Comparison of ENCODE assay signal across 8 cellular contexts in the genomic region with DNA sequence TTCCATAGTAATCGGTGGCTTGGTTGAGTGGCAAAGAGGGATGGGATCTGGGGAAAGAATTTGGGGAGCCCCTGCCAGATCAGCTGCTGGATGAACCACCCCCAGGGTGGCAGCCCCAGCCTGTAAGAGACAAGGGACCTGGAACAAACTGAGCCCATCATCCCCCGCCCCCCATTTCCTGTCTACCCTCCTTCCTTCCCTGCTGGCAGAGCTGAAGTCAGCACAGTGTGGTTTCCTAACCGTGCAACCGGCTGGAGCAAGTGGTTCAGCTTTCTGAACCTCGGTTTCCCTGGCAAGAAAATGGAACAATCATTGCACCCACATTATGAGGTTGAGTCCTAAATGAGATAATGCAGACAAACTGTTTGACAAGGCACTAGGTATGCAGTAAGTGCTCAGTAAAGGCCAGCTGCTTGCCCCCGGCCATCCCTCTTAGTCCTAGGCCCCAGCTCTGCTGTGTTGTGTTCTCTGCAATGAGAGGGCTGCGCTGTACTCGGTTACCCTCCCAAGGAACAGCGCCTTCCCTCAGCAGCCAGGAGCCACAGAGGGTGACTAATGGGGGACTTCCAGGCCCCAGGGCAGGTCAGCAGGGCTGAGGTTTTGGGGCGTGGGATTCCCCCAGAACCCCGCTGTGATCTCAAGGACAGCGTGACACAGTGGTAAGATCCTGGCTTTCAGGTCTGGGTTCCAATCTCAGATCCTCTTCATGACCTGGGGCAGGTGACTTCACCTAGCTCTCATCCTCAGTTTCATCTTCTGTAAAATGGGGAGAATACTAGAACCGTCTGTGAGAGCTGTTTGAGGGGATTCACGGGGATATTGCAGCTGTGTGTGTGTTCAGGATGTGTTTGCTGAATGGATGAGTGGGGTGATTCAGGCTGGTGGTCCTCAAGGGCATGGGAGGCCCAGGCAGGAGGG. TPM values are rescaled to one million over a fixed set of nuclear protein-coding genes. Genes with fewer than 3 reads are reported as not detected.
A peak's percentile ranks its signal among the peaks of the same experiment; 100 is the strongest.
DNase-seq lines count a peak whose midpoint lies in the region; ATAC-seq and TF ChIP-seq lines count a peak whose summit lies in the region.

No MANE protein-coding gene starts in this region.

- peak overlapping the region; percentile 93 for H3K27ac Mint-ChIP-seq in activated CD4-positive, alpha-beta memory T cell treated with anti-CD3 and anti-CD28 coated beads for 36 hours
- no peak overlapping the region for H3K27ac Mint-ChIP-seq in progenitor cell of endocrine pancreas

- peaks cover 0 to 3% of the 10 kb centered on the region in 2 donors for H3K9me3 ChIP-seq in ascending aorta

- H3K27me3 ChIP-seq in ascending aorta, result no peaks in the 10 kb centered on the region

- ATAC-seq in GM19455 (IDR thresholded peaks at IDR 0.05; ENCODE audit: unreplicated experiment) (peak; percentile 72), HG03565 (IDR thresholded peaks at IDR 0.05; ENCODE audit: unreplicated experiment) (peak; percentile 73)

- H3K27me3 Mint-ChIP-seq in activated CD4-positive, alpha-beta memory T cell treated with anti-CD3 and anti-CD28 coated beads for 36 hours, result no peaks in the 10 kb centered on the region
- H3K27me3 Mint-ChIP-seq in progenitor cell of endocrine pancreas, result peaks cover 15% of the 10 kb centered on the region

- no peaks in the 10 kb centered on the region for H3K36me3 ChIP-seq in ascending aorta

- peak; percentile 62 for DNase-seq in Ammon's horn (ENCODE audit: low spot score)
- peak; percentile 93 for DNase-seq in activated CD4-positive, alpha-beta memory T cell treated with anti-CD3 and anti-CD28 coated beads for 36 hours
- peak; percentile 43 for DNase-seq in globus pallidus (ENCODE audit: low spot score)
- peak; percentile 48 to 81 for DNase-seq in stimulated activated CD8-positive, alpha-beta memory T cell treated with anti-CD3 and anti-CD28 coated beads, Interleukin-4, amount 100 ng/mL, for 4 hours (ENCODE audit: low read depth in 2 of 2, low spot score in 1 of 2)
- no peak for DNase-seq in ascending aorta (ENCODE audit: low spot score in 2 of 2)
- no peak for DNase-seq in progenitor cell of endocrine pancreas (ENCODE audit: low spot score, unreplicated experiment)

- TF ChIP-seq CTCF in ascending aorta (IDR thresholded peaks at IDR 0.05) (no peak), progenitor cell of endocrine pancreas (IDR thresholded peaks at IDR 0.05; ENCODE audit: unreplicated experiment) (no peak)

- peak overlapping the region in 1 of 2 donors; percentile 5 for H3K27ac ChIP-seq in ascending aorta

- peak overlapping the region; percentile 23 for H3K4me3 Mint-ChIP-seq in activated CD4-positive, alpha-beta memory T cell treated with anti-CD3 and anti-CD28 coated beads for 36 hours
- H3K4me3 Mint-ChIP-seq in progenitor cell of endocrine pancreas (ENCODE audit: low read depth), result no peak overlapping the region

- CTCF ChIA-PET in activated CD4-positive, alpha-beta memory T cell treated with anti-CD3 and anti-CD28 coated beads for 36 hours (lab: Charles Lee), result interaction anchor here (0.6 to 13.9 kb wide), 39 partner anchors 9 to 903 kb away, joined by 3 to 472 read pairs (median 5); partner anchors contain the start of genes ALKBH2, ISCU, SART3 and SELPLG

- H3K4me3 ChIP-seq in ascending aorta, result no peak overlapping the region

- peaks cover 25% of the 10 kb centered on the region for H3K36me3 Mint-ChIP-seq in activated CD4-positive, alpha-beta memory T cell treated with anti-CD3 and anti-CD28 coated beads for 36 hours
- no peaks in the 10 kb centered on the region for H3K36me3 Mint-ChIP-seq in progenitor cell of endocrine pancreas (ENCODE audit: insufficient read depth)

- H3K4me1 Mint-ChIP-seq in activated CD4-positive, alpha-beta memory T cell treated with anti-CD3 and anti-CD28 coated beads for 36 hours (ENCODE audit: low read depth), result peaks cover 46% of the 10 kb centered on the region
- H3K4me1 Mint-ChIP-seq in progenitor cell of endocrine pancreas (ENCODE audit: low read depth), result peaks cover 1% of the 10 kb centered on the region

- H3K4me1 ChIP-seq in ascending aorta, result no peaks in the 10 kb centered on the region

- intact Hi-C loops in activated CD4-positive, alpha-beta memory T cell treated with anti-CD3 and anti-CD28 coated beads for 36 hours (cut with micrococcal nuclease), result loop anchor here (1.0 to 2.0 kb wide), 6 partner anchors 11 to 186 kb away; partner anchors contain the start of gene SELPLG
- intact Hi-C loops in ascending aorta (cut with DNase I), result loop anchor here (5.0 kb wide), 2 partner anchors 185 to 335 kb away; no protein-coding TSS in a partner anchor

- POLR2A ChIA-PET in activated CD4-positive, alpha-beta memory T cell treated with anti-CD3 and anti-CD28 coated beads for 36 hours (lab: Charles Lee), result interaction anchor here (0.6 to 4.2 kb wide), 13 partner anchors 11 to 240 kb away, joined by 3 to 48 read pairs (median 6); partner anchors contain the start of genes ISCU, SART3, SELPLG and SSH1

- peaks cover 14% of the 10 kb centered on the region for H3K9me3 Mint-ChIP-seq in activated CD4-positive, alpha-beta memory T cell treated with anti-CD3 and anti-CD28 coated beads for 36 hours
- peaks cover 5% of the 10 kb centered on the region for H3K9me3 Mint-ChIP-seq in progenitor cell of endocrine pancreas (ENCODE audit: low read depth)

RNA-seq across cellular contexts. Expression of gene SELPLG, which starts 16.5 kb away (rescaled TPM):
- total RNA-seq in activated CD4-positive, alpha-beta memory T cell treated with anti-CD3 and anti-CD28 coated beads for 36 hours, result 10 to 100 TPM; 56.8 to 60.1 TPM
- total RNA-seq in ascending aorta (2.6 TPM), progenitor cell of endocrine pancreas (not detected in 2 replicates)

RNA-seq across cellular contexts. Expression of gene TMEM119, which starts 19.3 kb away (rescaled TPM):
- total RNA-seq in activated CD4-positive, alpha-beta memory T cell treated with anti-CD3 and anti-CD28 coated beads for 36 hours, result under 1 TPM; 0.10 to 0.24 TPM
- total RNA-seq in ascending aorta (251 TPM), progenitor cell of endocrine pancreas (0.24 TPM in 1 of 2 replicates, not detected in the other)

RNA-seq across cellular contexts. Expression of gene ISCU, which starts 54.8 kb away (rescaled TPM):
- total RNA-seq in activated CD4-positive, alpha-beta memory T cell treated with anti-CD3 and anti-CD28 coated beads for 36 hours, result 10 to 100 TPM; 88.6 to 94.3 TPM
- total RNA-seq in ascending aorta (136 TPM), progenitor cell of endocrine pancreas (57.4 and 69.7 TPM in 2 replicates)

RNA-seq across cellular contexts. Expression of gene SART3, which starts 56.2 kb away (rescaled TPM):
- total RNA-seq in activated CD4-positive, alpha-beta memory T cell treated with anti-CD3 and anti-CD28 coated beads for 36 hours, result 10 to 100 TPM; 84.3 to 91.5 TPM
- total RNA-seq in ascending aorta, result 22.9 TPM
- total RNA-seq in progenitor cell of endocrine pancreas, result 74.5 and 87.6 TPM in 2 replicates

Comparison
In these comparisons a context has a peak if more than half of its experiments do, and no peak if none do; other contexts are left out.
1. DNase-seq: peak in Ammon's horn (single experiment), activated CD4-positive, alpha-beta memory T cell treated with anti-CD3 and anti-CD28 coated beads for 36 hours (single experiment), globus pallidus (single experiment) and stimulated activated CD8-positive, alpha-beta memory T cell treated with anti-CD3 and anti-CD28 coated beads, Interleukin-4, amount 100 ng/mL, for 4 hours (2 of 2); none in ascending aorta (0 of 2) and progenitor cell of endocrine pancreas (single experiment).
2. RNA of gene SELPLG, which starts 16.5 kb away (total RNA-seq): 56.8 to 60.1 TPM in activated CD4-positive, alpha-beta memory T cell treated with anti-CD3 and anti-CD28 coated beads for 36 hours; 2.6 TPM in ascending aorta (single experiment) and not detected in progenitor cell of endocrine pancreas; every median in the first group is over 10 times any median in the second.
3. RNA of gene TMEM119, which starts 19.3 kb away (total RNA-seq): 251 TPM in ascending aorta (single experiment); 0.10 to 0.24 TPM in activated CD4-positive, alpha-beta memory T cell treated with anti-CD3 and anti-CD28 coated beads for 36 hours and 0.24 TPM in progenitor cell of endocrine pancreas; every median in the first group is over 100 times any median in the second.